ENCODE assay signal across 16 cellular contexts in the genomic region with DNA sequence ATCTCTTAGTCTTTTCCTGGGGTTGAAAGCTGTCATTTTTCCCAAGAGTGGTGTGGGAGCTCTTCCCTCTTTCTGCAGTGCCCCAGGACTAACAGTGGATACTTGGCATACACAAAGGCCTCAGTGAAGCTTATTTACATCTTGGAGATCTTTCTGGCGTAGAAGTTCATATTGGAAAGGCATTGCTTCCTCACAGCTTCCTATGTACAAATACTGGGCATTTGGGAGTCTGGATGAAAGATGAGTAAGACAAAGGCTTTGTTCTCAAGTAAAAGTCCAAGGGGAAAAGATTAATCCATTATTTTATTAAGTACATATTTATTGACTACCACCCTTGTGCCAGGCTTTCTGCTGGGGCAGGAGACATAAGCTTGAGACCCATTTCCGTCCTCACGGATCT. TPM values are rescaled to one million over a fixed set of nuclear protein-coding genes. Genes with fewer than 3 reads are reported as not detected.
A peak's percentile ranks its signal among the peaks of the same experiment; 100 is the strongest.
DNase-seq lines count a peak whose midpoint lies in the region; ATAC-seq and TF ChIP-seq lines count a peak whose summit lies in the region.
"Had no signal": no experiment of that assay in that cellular context is flagged by ENCODE, and none has a peak within 500 bp of the region (broad histone marks: within the 10 kb centered on the region; RNA-seq: fewer than 3 reads in every experiment).

No MANE protein-coding gene starts in this region.

- dilution Hi-C loops in mammary epithelial cell (cut with HindIII; ENCODE audit: low sequenced_read_pairs): no loop called here

- WGBS in mammary epithelial cell (ENCODE audit: low coverage, missing lambda C conversion rate): 100% methylated on average over 3 of the region's 3 CpGs
- 50 to 67% methylated on average over 3 of the region's 3 CpGs for WGBS in upper lobe of left lung, 2 donors
- WGBS in adrenal gland, 4 donors: 88 to 93% (median 89%) methylated on average over 3 of the region's 3 CpGs

- H3K27ac ChIP-seq in mammary epithelial cell (ENCODE audit: insufficient read depth, low read depth, low read length) (no peak overlapping the region), upper lobe of left lung (peak overlapping the region; percentile 17 to 67 (median 47)), adrenal gland (no peak overlapping the region), GM23338 (ENCODE audit: low read depth) (no peak overlapping the region)
- H3K27ac ChIP-seq: cardiac muscle cell had no signal

- H3K36me3 ChIP-seq in mammary epithelial cell (ENCODE audit: insufficient read depth, low read length) (no peaks in the 10 kb centered on the region), upper lobe of left lung (no peaks in the 10 kb centered on the region), adrenal gland (replicated peaks in 1 of 2) (no peaks in the 10 kb centered on the region), GM23338 (ENCODE audit: insufficient read depth) (no peaks in the 10 kb centered on the region)
- H3K36me3 ChIP-seq: cardiac muscle cell, pancreas had no signal

- no peak overlapping the region for H3K4me3 ChIP-seq in mammary epithelial cell (replicated peaks in 1 of 3; ENCODE audit: insufficient read depth in 1 of 3, low read depth in 2 of 3, low read length in 3 of 3)
- no peak overlapping the region for H3K4me3 ChIP-seq in upper lobe of left lung
- no peak overlapping the region for H3K4me3 ChIP-seq in adrenal gland
- no peak overlapping the region for H3K4me3 ChIP-seq in GM23338
- H3K4me3 ChIP-seq: cardiac muscle cell, pancreas had no signal

- no TSS peak for BruUV-seq in MCF 10A (replicated peaks; lab: Mats Ljungman, UMichigan)
- no TSS peak for BruUV-seq in mammary epithelial cell (replicated peaks; lab: Mats Ljungman, UMichigan)

- H3F3A ChIP-seq in GM23338 (replicated peaks; ENCODE audit: low read depth): no peaks in the 10 kb centered on the region

- H3K4me1 Mint-ChIP-seq in MCF 10A (ENCODE audit: insufficient read depth, unreplicated experiment): peaks cover 32% of the 10 kb centered on the region
- peaks cover 65% of the 10 kb centered on the region for H3K4me1 Mint-ChIP-seq in activated naive CD8-positive, alpha-beta T cell treated with anti-CD3 and anti-CD28 coated beads for 36 hours
- peaks cover 80 to 98% (median 88%) of the 10 kb centered on the region in 3 donors for H3K4me1 Mint-ChIP-seq in naive B cell
- H3K4me1 Mint-ChIP-seq in GM23338: peaks cover 63% of the 10 kb centered on the region

- CTCF ChIA-PET in MCF 10A (lab: Yijun Ruan, JAX) (interaction anchor here (0.6 to 13.8 kb wide), 21 partner anchors 10 to 857 kb away, joined by 3 to 422 read pairs (median 4); no protein-coding TSS in a partner anchor), mammary epithelial cell (lab: Charles Lee; ENCODE audit: low non-redundant PET) (interaction anchor here (0.6 to 1.6 kb wide), 3 partner anchors 308 to 567 kb away, joined by 4 to 12 read pairs (median 4); no protein-coding TSS in a partner anchor)

- H3K9me3 Mint-ChIP-seq in MCF 10A (ENCODE audit: unreplicated experiment) (no peaks in the 10 kb centered on the region), naive B cell (no peaks in the 10 kb centered on the region), GM23338 (no peaks in the 10 kb centered on the region)
- no peaks in the 10 kb centered on the region for H3K9me3 Mint-ChIP-seq in activated naive CD8-positive, alpha-beta T cell treated with anti-CD3 and anti-CD28 coated beads for 36 hours
- H3K9me3 Mint-ChIP-seq: activated naive CD4-positive, alpha-beta T cell treated with anti-CD3 and anti-CD28 coated beads, Interleukin-2, amount 10 ng/mL, durations not matched to agents 7 days and 5 days had no signal

- in situ Hi-C loops in mammary epithelial cell (cut with MboI; ENCODE audit: low sequenced_read_pairs in 2 of 2): loop anchor here (5.0 kb wide), 2 partner anchors 560 to 565 kb away; no protein-coding TSS in a partner anchor

- TF ChIP-seq CTCF in MCF 10A (IDR thresholded peaks at IDR 0.05; ENCODE audit: unreplicated experiment): no peak
- no peak for TF ChIP-seq CTCF in mammary epithelial cell (conservative IDR thresholded peaks at IDR 0.05 in 1 of 2, IDR thresholded peaks at IDR 0.05 in 1 of 2; ENCODE audit: extremely low read depth in 1 of 2, insufficient read depth in 1 of 2, low read depth in 1 of 2, low read length in 2 of 2)
- no peak for TF ChIP-seq CTCF in upper lobe of left lung (IDR thresholded peaks at IDR 0.05)
- TF ChIP-seq CTCF in adrenal gland (IDR thresholded peaks at IDR 0.05): no peak
- TF ChIP-seq CTCF in GM23338 (conservative IDR thresholded peaks at IDR 0.05; ENCODE audit: low read depth in 2 of 2): no peak

- ATAC-seq in naive B cell (ENCODE audit: low read depth in 2 of 2) (no peak), upper lobe of left lung (ENCODE audit: low FRiP score in 2 of 2) (no peak), GM21381 (IDR thresholded peaks at IDR 0.05; ENCODE audit: unreplicated experiment) (no peak), GM23338 (no peak)

- H3K79me2 ChIP-seq in mammary epithelial cell (ENCODE audit: insufficient read depth, low read length): peaks cover 97% of the 10 kb centered on the region
- H3K79me2 ChIP-seq in GM23338 (replicated peaks; ENCODE audit: insufficient read depth): peaks cover 85% of the 10 kb centered on the region

- no peaks in the 10 kb centered on the region for H3K27me3 Mint-ChIP-seq in MCF 10A (ENCODE audit: insufficient read depth, unreplicated experiment)
- H3K27me3 Mint-ChIP-seq in activated naive CD8-positive, alpha-beta T cell treated with anti-CD3 and anti-CD28 coated beads for 36 hours: no peaks in the 10 kb centered on the region
- H3K27me3 Mint-ChIP-seq in naive B cell: no peaks in the 10 kb centered on the region
- H3K27me3 Mint-ChIP-seq in GM23338 (ENCODE audit: insufficient read depth, low read depth, poor library complexity): peaks cover 6% of the 10 kb centered on the region
- H3K27me3 Mint-ChIP-seq: activated naive CD4-positive, alpha-beta T cell treated with anti-CD3 and anti-CD28 coated beads, Interleukin-2, amount 10 ng/mL, durations not matched to agents 7 days and 5 days had no signal

- H3K9me2 ChIP-seq in GM23338 (ENCODE audit: insufficient read depth): no peaks in the 10 kb centered on the region

- TF ChIP-seq POLR2A in upper lobe of left lung (IDR thresholded peaks at IDR 0.05): no peak
- no peak for TF ChIP-seq POLR2A in adrenal gland (IDR thresholded peaks at IDR 0.05)

- H3K4me1 ChIP-seq in mammary epithelial cell (ENCODE audit: insufficient read depth, low read length) (peaks cover 5% of the 10 kb centered on the region), upper lobe of left lung (peaks cover 31 to 53% (median 41%) of the 10 kb centered on the region in 4 donors), adrenal gland (replicated peaks in 1 of 2) (peaks cover 4 to 38% of the 10 kb centered on the region in 2 donors), GM23338 (ENCODE audit: insufficient read depth) (peaks cover 51% of the 10 kb centered on the region)

- H3K36me3 Mint-ChIP-seq in MCF 10A (ENCODE audit: insufficient read depth, unreplicated experiment) (no peaks in the 10 kb centered on the region), naive B cell (no peaks in the 10 kb centered on the region), GM23338 (ENCODE audit: low read depth) (no peaks in the 10 kb centered on the region)
- H3K36me3 Mint-ChIP-seq in activated naive CD8-positive, alpha-beta T cell treated with anti-CD3 and anti-CD28 coated beads for 36 hours: no peaks in the 10 kb centered on the region

- H3K9ac ChIP-seq in mammary epithelial cell (ENCODE audit: insufficient read depth, low read length): no peak overlapping the region

- H3K4me2 ChIP-seq in mammary epithelial cell (ENCODE audit: insufficient read depth, low read depth, low read length): no peak overlapping the region
- no peak overlapping the region for H3K4me2 ChIP-seq in GM23338

- H3K27me3 ChIP-seq in mammary epithelial cell (ENCODE audit: insufficient read depth, low read length) (no peaks in the 10 kb centered on the region), upper lobe of left lung (no peaks in the 10 kb centered on the region), adrenal gland (no peaks in the 10 kb centered on the region), GM23338 (ENCODE audit: insufficient read depth) (no peaks in the 10 kb centered on the region)
- H3K27me3 ChIP-seq: cardiac muscle cell, pancreas had no signal

- H3K27ac Mint-ChIP-seq in MCF 10A (ENCODE audit: low read depth, unreplicated experiment): peak overlapping the region; percentile 52
- peak overlapping the region; percentile 19 for H3K27ac Mint-ChIP-seq in activated naive CD8-positive, alpha-beta T cell treated with anti-CD3 and anti-CD28 coated beads for 36 hours
- peak overlapping the region; percentile 83 to 95 (median 90) for H3K27ac Mint-ChIP-seq in naive B cell
- no peak overlapping the region for H3K27ac Mint-ChIP-seq in GM23338

- intact Hi-C loops in MCF 10A (cut with micrococcal nuclease) (loop anchor here (5.0 kb wide), 1 partner anchor 440 kb away; no protein-coding TSS in a partner anchor), mammary epithelial cell (cut with micrococcal nuclease) (loop anchor here (5.0 kb wide), 1 partner anchor 635 kb away; no protein-coding TSS in a partner anchor), adrenal gland (cut with DNase I) (loop anchor here in 1 of 2 donors (10.0 kb wide), 1 partner anchor 563 kb away; no protein-coding TSS in a partner anchor)

- DNase-seq in MCF 10A (ENCODE audit: unreplicated experiment) (no peak), mammary epithelial cell (no peak), naive B cell (no peak), upper lobe of left lung (no peak), adrenal gland (no peak), GM23338 (ENCODE audit: low spot score) (no peak)
- no peak for DNase-seq in activated naive CD8-positive, alpha-beta T cell treated with anti-CD3 and anti-CD28 coated beads for 36 hours
- DNase-seq: activated CD8-positive, alpha-beta memory T cell treated with anti-CD3 and anti-CD28 coated beads for 24 hours; activated naive CD4-positive, alpha-beta T cell treated with anti-CD3 and anti-CD28 coated beads, Interleukin-2, amount 10 ng/mL, durations not matched to agents 7 days and 5 days; KBM-7; midbrain; NCI-H1436; NCI-H226; pancreas had no signal

- H3K4me3 Mint-ChIP-seq in MCF 10A (ENCODE audit: unreplicated experiment) (no peak overlapping the region), naive B cell (peak overlapping the region in 7 of 8 donors; percentile 10 to 71 (median 64)), GM23338 (no peak overlapping the region)
- no peak overlapping the region for H3K4me3 Mint-ChIP-seq in activated naive CD8-positive, alpha-beta T cell treated with anti-CD3 and anti-CD28 coated beads for 36 hours
- H3K4me3 Mint-ChIP-seq: activated naive CD4-positive, alpha-beta T cell treated with anti-CD3 and anti-CD28 coated beads, Interleukin-2, amount 10 ng/mL, durations not matched to agents 7 days and 5 days had no signal

- no peaks in the 10 kb centered on the region for H4K20me1 ChIP-seq in mammary epithelial cell (ENCODE audit: insufficient read depth, low read length)
- 0 out of 2 replicates have a peak, but pooled peaks cover 3% of the 10 kb centered on the region for H4K20me1 ChIP-seq in GM23338 (replicated peaks; ENCODE audit: insufficient read depth)

- H2AFZ ChIP-seq in mammary epithelial cell (ENCODE audit: low read depth, low read length) (no peak overlapping the region), GM23338 (no peak overlapping the region)

- no peak for TF ChIP-seq EP300 in upper lobe of left lung (IDR thresholded peaks at IDR 0.05)

- no peaks in the 10 kb centered on the region for H3K9me3 ChIP-seq in mammary epithelial cell (replicated peaks; ENCODE audit: insufficient read depth, low read length)
- no peaks in the 10 kb centered on the region for H3K9me3 ChIP-seq in upper lobe of left lung
- H3K9me3 ChIP-seq in adrenal gland (replicated peaks in 1 of 3): no peaks in the 10 kb centered on the region
- H3K9me3 ChIP-seq: pancreas had no signal

- POLR2A ChIA-PET in MCF 10A (lab: Yijun Ruan, JAX): interaction anchor here (0.9 to 3.5 kb wide), 4 partner anchors 11 to 566 kb away, joined by 3 to 34 read pairs (median 6); partner anchors contain the start of gene MAP3K1

RNA-seq across cellular contexts. Expression of gene MAP3K1, which starts 22.0 kb away (rescaled TPM):
- total RNA-seq in MCF 10A (2022): 6.6 and 7.9 TPM in 2 replicates
- 10 to 100 TPM; 10.0 to 18.7 TPM for total RNA-seq in mammary epithelial cell
- polyA plus RNA-seq in mammary epithelial cell: 4.3 TPM
- 20.5 TPM for polyA minus RNA-seq in mammary epithelial cell
- 10 to 100 TPM; 10.1 to 10.6 TPM for total RNA-seq in activated naive CD8-positive, alpha-beta T cell treated with anti-CD3 and anti-CD28 coated beads for 36 hours
- 100 to 1,000 TPM in 1 of 6 donors, 10 to 100 TPM in 5; 39.8 to 106 (median 90.2) TPM for polyA plus RNA-seq in naive B cell (ENCODE audit: low read depth in 6 of 6)
- 10 to 100 TPM; 10.9 to 29.2 (median 23.3) TPM for total RNA-seq in upper lobe of left lung
- total RNA-seq in adrenal gland: 10 to 100 TPM; 12.2 to 22.9 (median 16.4) TPM
- 10 to 100 TPM in 1 of 3 donors, 1 to 10 TPM in 2; 4.9 to 10.3 (median 6.0) TPM for polyA plus RNA-seq in adrenal gland
- total RNA-seq in GM23338 (2014; rRNA removed; shearing (Covaris generic)): 13.0 and 14.4 TPM in 2 replicates
- polyA plus RNA-seq in GM23338 (2016; fragmentation: Nextera tagmentation; extraction: Ambion mirVana): 9.5 and 9.7 TPM in 2 replicates

Comparison
In these comparisons a context has a peak if more than half of its experiments do, and no peak if none do; other contexts are left out.
1. H3K4me3 Mint-ChIP-seq: peak in naive B cell (7 of 8); none in MCF 10A (single experiment), activated naive CD8-positive, alpha-beta T cell treated with anti-CD3 and anti-CD28 coated beads for 36 hours (single experiment) and GM23338 (single experiment).
2. H3K27ac ChIP-seq: peak in upper lobe of left lung (4 of 4); none in mammary epithelial cell (single experiment), adrenal gland (0 of 5) and GM23338 (single experiment).